ENCODE assay signal across 9 cellular contexts in the genomic region with DNA sequence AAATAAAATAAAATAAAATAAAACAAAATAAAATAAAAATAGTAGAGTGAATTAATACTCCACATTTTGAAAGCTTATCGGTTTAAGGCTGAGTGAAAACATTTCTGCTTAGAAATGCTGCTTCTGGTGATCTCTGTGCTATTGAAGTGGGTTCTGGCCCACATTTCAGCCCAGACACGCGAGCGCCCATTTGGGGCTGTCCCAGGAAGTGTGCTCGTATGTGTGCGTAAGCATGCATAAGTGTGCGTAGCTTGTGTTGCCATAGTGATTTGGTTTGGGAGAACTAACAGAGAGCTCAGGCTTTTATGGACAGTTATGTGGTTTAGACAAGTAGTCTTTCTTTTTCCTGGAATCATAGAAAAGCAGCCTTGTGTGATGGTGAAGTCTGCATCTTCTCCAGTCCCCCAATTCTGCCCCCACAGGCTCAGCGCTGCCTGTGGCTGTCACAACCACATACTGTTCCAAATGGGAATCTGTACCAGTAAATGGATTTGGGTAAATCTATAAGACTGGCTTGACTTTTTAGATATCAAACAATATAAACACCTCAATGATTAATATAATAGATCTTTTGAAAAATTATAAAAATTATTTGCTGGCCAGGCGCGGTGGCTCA. TPM values are rescaled to one million over a fixed set of nuclear protein-coding genes. Genes with fewer than 3 reads are reported as not detected.
A peak's percentile ranks its signal among the peaks of the same experiment; 100 is the strongest.
DNase-seq lines count a peak whose midpoint lies in the region; ATAC-seq, FAIRE-seq and TF ChIP-seq lines count a peak whose summit lies in the region.
"Had no signal": no experiment of that assay in that cellular context is flagged by ENCODE, and none has a peak within 500 bp of the region (broad histone marks: within the 10 kb centered on the region; RNA-seq: fewer than 3 reads in every experiment).

No MANE protein-coding gene starts in this region.

- WGBS in small intestine, 3 donors: 62 to 85% (median 74%) methylated on average over 10 of the region's 10 CpGs

- H3K4me1 ChIP-seq in mucosa of descending colon (ENCODE audit: low read depth) (no peaks in the 10 kb centered on the region), small intestine (ENCODE audit: control insufficient read depth in 2 of 2, insufficient read depth in 1 of 2, low read depth in 1 of 2, low read length in 1 of 2) (no peaks in the 10 kb centered on the region)

- H3K4me3 Mint-ChIP-seq in chondrocyte (ENCODE audit: unreplicated experiment): no peak overlapping the region

- no peaks in the 10 kb centered on the region for H3K4me1 Mint-ChIP-seq in chondrocyte (ENCODE audit: low read depth)

- no peak for FAIRE-seq in small intestine (lab: Jason Lieb, UNC)

- H3K36me3 ChIP-seq in mucosa of descending colon (ENCODE audit: low read depth) (no peaks in the 10 kb centered on the region), small intestine (ENCODE audit: control insufficient read depth in 2 of 2, insufficient read depth in 2 of 2, low read length in 2 of 2) (no peaks in the 10 kb centered on the region)

- TF ChIP-seq CTCF in mucosa of descending colon (IDR thresholded peaks at IDR 0.05): no peak
- TF ChIP-seq CTCF in chondrocyte (IDR thresholded peaks at IDR 0.05): no peak

- H3K9me3 ChIP-seq in mucosa of descending colon: no peaks in the 10 kb centered on the region
- no peaks in the 10 kb centered on the region for H3K9me3 ChIP-seq in small intestine (ENCODE audit: control insufficient read depth, low read depth)

- H3K27me3 Mint-ChIP-seq in chondrocyte (ENCODE audit: low read depth): no peaks in the 10 kb centered on the region

- DNase-seq in Ammon's horn (ENCODE audit: low spot score): peak; percentile 41
- DNase-seq in activated CD8-positive, alpha-beta memory T cell treated with anti-CD3 and anti-CD28 coated beads for 24 hours: peak; percentile 75
- DNase-seq in mucosa of descending colon: peak in 1 of 3 donors; percentile 9
- DNase-seq in chondrocyte (ENCODE audit: low spot score): no peak
- DNase-seq in small intestine: no peak

- H3K4me3 ChIP-seq in mucosa of descending colon (no peak overlapping the region), small intestine (ENCODE audit: low read depth in 1 of 2, low read length in 2 of 2) (no peak overlapping the region)

- no peaks in the 10 kb centered on the region for H3K27me3 ChIP-seq in small intestine (ENCODE audit: control insufficient read depth in 2 of 2, insufficient read depth in 2 of 2, low read length in 2 of 2)

- H3K9me3 Mint-ChIP-seq in chondrocyte (ENCODE audit: low read depth): no peaks in the 10 kb centered on the region

- peak; percentile 79 for ATAC-seq in HG03039 (IDR thresholded peaks at IDR 0.05; ENCODE audit: unreplicated experiment)
- ATAC-seq in mucosa of descending colon: peak; percentile 59
- no peak for ATAC-seq in HG03571 (IDR thresholded peaks at IDR 0.05; ENCODE audit: unreplicated experiment)
- no peak for ATAC-seq in GM18870 (IDR thresholded peaks at IDR 0.05; ENCODE audit: unreplicated experiment)

- intact Hi-C loops in mucosa of descending colon (cut with DNase I, micrococcal nuclease): no loop called here

- H3K27ac Mint-ChIP-seq in chondrocyte (ENCODE audit: unreplicated experiment): no peak overlapping the region

- peaks cover 4% of the 10 kb centered on the region for H3K36me3 Mint-ChIP-seq in chondrocyte (ENCODE audit: low read depth)

- H3K27ac ChIP-seq in small intestine (ENCODE audit: low read depth in 1 of 2, low read length in 1 of 2): no peak overlapping the region
- H3K27ac ChIP-seq: KMS-11 had no signal

RNA-seq across cellular contexts. Expression of a gene that starts 29.8 kb away (rescaled TPM):
- 10 to 100 TPM; 18.5 to 47.1 (median 20.1) TPM for total RNA-seq in mucosa of descending colon
- 21.9 to 22.2 TPM (median 22.2 TPM) in 3 replicates for total RNA-seq in chondrocyte
- 1 to 10 TPM; 4.1 to 8.1 (median 4.5) TPM for polyA plus RNA-seq in small intestine

Comparison
In these comparisons a context has a peak if more than half of its experiments do, and no peak if none do; other contexts are left out.
1. DNase-seq: peak in Ammon's horn (single experiment) and activated CD8-positive, alpha-beta memory T cell treated with anti-CD3 and anti-CD28 coated beads for 24 hours (single experiment); none in chondrocyte (single experiment) and small intestine (single experiment).
2. ATAC-seq: peak in HG03039 (single experiment) and mucosa of descending colon (single experiment); none in HG03571 (single experiment) and GM18870 (single experiment).